Comparison of ENCODE assay signal across 29 cellular contexts in the genomic region with DNA sequence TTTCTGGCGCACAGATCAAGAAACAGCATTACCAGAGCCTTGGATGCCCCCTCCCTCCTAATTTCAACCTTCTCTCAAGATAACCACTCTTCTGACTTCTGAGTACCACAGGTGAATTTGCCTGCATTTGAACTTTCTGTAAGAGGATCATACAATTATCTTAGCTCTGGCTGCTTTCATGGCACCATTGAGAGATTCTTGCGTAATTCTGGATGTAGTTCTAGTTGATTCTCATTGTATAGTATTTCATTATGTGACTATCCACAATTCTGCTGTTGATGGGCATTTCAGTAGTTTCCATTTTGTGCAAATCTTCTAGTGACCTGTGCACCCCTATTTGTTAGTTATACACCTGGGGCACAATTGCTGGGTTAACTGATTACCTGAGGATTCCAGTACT. TPM values are rescaled to one million over a fixed set of nuclear protein-coding genes. Genes with fewer than 3 reads are reported as not detected.
"Had no signal": no experiment of that assay in that cellular context is flagged by ENCODE, and none has a peak within 500 bp of the region (broad histone marks: within the 10 kb centered on the region; RNA-seq: fewer than 3 reads in every experiment).

No MANE protein-coding gene starts in this region.

- H3K4me3 ChIP-seq: adrenal gland, body of pancreas, colonic mucosa, esophagus squamous epithelium, heart right ventricle, hepatocyte had no signal

- H3K36me3 ChIP-seq: adrenal gland, colonic mucosa, esophagus squamous epithelium, heart right ventricle had no signal

- ATAC-seq: activated naive CD8-positive, alpha-beta T cell treated with anti-CD3 and anti-CD28 coated beads, Interleukin-2, amount 50 U/mL, for 24 hours; activated T-cell treated with anti-CD3 and anti-CD28 coated beads, Interleukin-2, amount 50 U/mL, for 72 hours; body of pancreas; effector memory CD8-positive, alpha-beta T cell; heart right ventricle had no signal

- H2AFZ ChIP-seq: hepatocyte had no signal

- H3K27me3 ChIP-seq: body of pancreas, colonic mucosa had no signal

- H3K9me3 ChIP-seq: adrenal gland, body of pancreas, colonic mucosa, esophagus squamous epithelium, heart right ventricle had no signal

- H3K4me2 ChIP-seq: hepatocyte had no signal

- H3K4me1 ChIP-seq: adrenal gland, body of pancreas, colonic mucosa, heart right ventricle had no signal

- DNase-seq: activated CD4-positive, alpha-beta memory T cell treated with anti-CD3 and anti-CD28 coated beads, Interleukin-2, amount 10 ng/mL, durations not matched to agents 7 days and 5 days; activated CD4-positive, alpha-beta T cell treated with anti-CD3 and anti-CD28 coated beads for 1 hour; activated CD4-positive, alpha-beta T cell treated with anti-CD3 and anti-CD28 coated beads for 4 hours; activated CD4-positive, alpha-beta T cell treated with anti-CD3 and anti-CD28 coated beads, Interleukin-2, amount 10 ng/mL, durations not matched to agents 7 days and 5 days; activated CD4-positive, alpha-beta T cell treated with anti-CD3 and anti-CD28 coated beads, Interleukin-2, amount 50 U/mL, for 4 hours; activated CD8-positive, alpha-beta memory T cell treated with anti-CD3 and anti-CD28 coated beads, Interleukin-2, amount 50 U/mL, for 48 hours; activated gamma-delta T cell; activated naive CD4-positive, alpha-beta T cell; activated naive CD4-positive, alpha-beta T cell treated with anti-CD3 and anti-CD28 coated beads, Interleukin-2, amount 50 U/mL, for 16 hours; activated naive CD8-positive, alpha-beta T cell treated with anti-CD3 and anti-CD28 coated beads for 36 hours; activated naive CD8-positive, alpha-beta T cell treated with anti-CD3 and anti-CD28 coated beads, Interleukin-2, amount 50 U/mL, for 24 hours; activated T-cell treated with anti-CD3 and anti-CD28 coated beads for 4 hours; activated T-cell treated with anti-CD3 and anti-CD28 coated beads, Interleukin-2, amount 50 U/mL, for 24 hours; activated T-cell treated with anti-CD3 and anti-CD28 coated beads, Interleukin-2, amount 50 U/mL, for 72 hours; adrenal gland; amygdala; aorta; body of pancreas; central memory CD4-positive, alpha-beta T cell; cerebellar nuclear complex; colonic mucosa; effector memory CD8-positive, alpha-beta T cell; esophagus squamous epithelium; glutamatergic neuron; heart right ventricle; T-helper 2 cell had no signal

- FAIRE-seq: frontal cortex had no signal

- H3K27ac ChIP-seq: adrenal gland, body of pancreas, colonic mucosa, esophagus squamous epithelium, heart right ventricle, hepatocyte had no signal

RNA-seq across cellular contexts. Expression of a gene that starts 7.5 kb away (rescaled TPM):
- total RNA-seq: fibroblast of lung had no signal
